11 cellular contexts compared by ENCODE assay signal in the genomic region with DNA sequence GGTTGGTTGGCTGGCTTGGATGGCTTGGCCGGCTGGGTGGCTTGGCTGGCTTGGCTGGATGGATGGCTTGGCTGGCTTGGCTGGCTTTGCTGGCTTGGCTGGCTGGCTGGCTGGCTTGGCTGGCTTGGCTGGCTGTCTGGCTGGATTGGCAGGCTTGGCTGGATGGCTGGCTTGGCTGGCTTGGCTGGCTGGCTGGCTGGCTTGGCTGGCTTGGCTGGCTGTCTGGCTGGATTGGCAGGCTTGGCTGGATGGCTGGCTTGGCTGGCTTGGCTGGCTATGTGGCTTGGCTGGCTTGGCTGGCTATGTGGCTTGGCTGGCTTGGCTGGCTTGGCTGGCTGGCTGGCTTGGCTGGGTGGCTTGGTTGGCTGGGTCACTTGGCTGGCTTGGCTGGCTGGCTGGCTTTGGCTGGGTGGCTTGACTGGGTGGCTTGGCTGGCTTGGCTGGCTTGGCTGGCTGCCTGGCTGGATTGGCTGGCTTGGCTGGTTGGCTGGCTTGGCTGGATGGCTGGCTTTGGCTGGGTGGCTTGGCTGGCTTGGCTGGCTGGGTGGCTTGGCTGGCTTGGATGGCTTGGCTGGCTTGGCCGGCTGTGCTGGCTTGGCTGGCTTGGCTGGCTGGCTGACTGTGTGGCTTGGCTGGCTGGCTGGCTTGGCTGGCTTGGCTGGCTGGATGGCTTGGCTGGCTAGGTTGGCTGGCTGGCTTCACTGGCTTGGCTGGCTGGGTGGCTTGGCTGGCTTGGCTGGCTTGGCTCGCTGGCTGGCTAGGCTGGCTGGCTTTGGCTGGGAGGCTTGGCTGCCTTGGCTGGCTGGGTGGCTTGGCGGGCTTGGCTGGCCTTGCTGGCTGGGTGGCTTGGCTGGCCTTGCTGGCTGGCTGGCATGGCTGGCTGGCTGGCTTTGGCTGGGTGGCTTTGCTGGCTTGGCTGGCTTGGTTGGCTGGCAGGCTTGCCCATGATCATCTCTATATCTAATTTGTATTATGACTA. TPM values are rescaled to one million over a fixed set of nuclear protein-coding genes. Genes with fewer than 3 reads are reported as not detected.
A peak's percentile ranks its signal among the peaks of the same experiment; 100 is the strongest.
DNase-seq lines count a peak whose midpoint lies in the region; ATAC-seq and TF ChIP-seq lines count a peak whose summit lies in the region.
"Not testable (repeated sequence)": the region's sequence is repeated elsewhere in the genome, so short reads cannot be mapped to it uniquely, and the experiment has no call there.
"Had no signal": no experiment of that assay in that cellular context is flagged by ENCODE, and none has a peak within 500 bp of the region (broad histone marks: within the 10 kb centered on the region; RNA-seq: fewer than 3 reads in every experiment).

No MANE protein-coding gene starts in this region.

- POLR2A ChIA-PET in Caco-2 (lab: Charles Lee), result not testable (repeated sequence)

- H3K27ac ChIP-seq in stomach, result not testable (repeated sequence)

- not testable (repeated sequence) for H3K4me1 ChIP-seq in Caco-2; adipocyte (ENCODE audit: control insufficient read depth, insufficient read depth, low read length); stomach

- H3K27me3 Mint-ChIP-seq in Caco-2 (ENCODE audit: insufficient read depth, unreplicated experiment); mesothelial cell of epicardium (ENCODE audit: low read depth): not testable (repeated sequence)

- H3K36me3 ChIP-seq in Caco-2 (ENCODE audit: control insufficient read depth, insufficient read depth, low read length); adipocyte (ENCODE audit: control insufficient read depth, insufficient read depth, low read length, severe bottlenecking); stomach: not testable (repeated sequence)

- H3K9me3 ChIP-seq in Caco-2; adipocyte (ENCODE audit: control insufficient read depth, low read length): not testable (repeated sequence)
- peaks cover 9 to 31% (median 19%) of the 10 kb centered on the region in 4 donors for H3K9me3 ChIP-seq in stomach

- H3K9me3 Mint-ChIP-seq in Caco-2 (ENCODE audit: unreplicated experiment); mesothelial cell of epicardium: not testable (repeated sequence)

- H3K9ac ChIP-seq in adipocyte (ENCODE audit: low read length), result not testable (repeated sequence)

- DNase-seq in Caco-2 (peak; percentile 2 to 71), T-helper 1 cell (peak; percentile 5 to 68 (median 49)), adipocyte (ENCODE audit: low read depth) (peak; percentile 0), mesothelial cell of epicardium (ENCODE audit: low spot score in 2 of 2, unreplicated experiment in 2 of 2) (peak; percentile 66 to 70), stomach (peak; percentile 63)
- peak in 2 of 3 experiments; percentile 22 to 30 for DNase-seq in activated CD8-positive, alpha-beta memory T cell treated with anti-CD3 and anti-CD28 coated beads for 48 hours (ENCODE audit: low read depth in 2 of 3, low spot score in 2 of 3)
- not testable (repeated sequence) for DNase-seq in Right ventricle myocardium superior
- DNase-seq in stimulated activated CD4-positive, alpha-beta T cell treated with anti-CD3 and anti-CD28 coated beads, Interleukin-12 subunit alpha, Interleukin-12 subunit beta, amount 100 ng/mL, for 24 hours (ENCODE audit: low read depth in 2 of 2), result peak; percentile 27 to 39

- TF ChIP-seq POLR2A in stomach (IDR thresholded peaks at IDR 0.05), result not testable (repeated sequence)

- H3K4me1 Mint-ChIP-seq in Caco-2 (ENCODE audit: low read depth, unreplicated experiment); mesothelial cell of epicardium: not testable (repeated sequence)

- not testable (repeated sequence) for H3K4me3 Mint-ChIP-seq in Caco-2 (ENCODE audit: unreplicated experiment); mesothelial cell of epicardium

- ATAC-seq in Right ventricle myocardium superior (ENCODE audit: poor library complexity), result peak; percentile 75

- not testable (repeated sequence) for TF ChIP-seq EP300 in stomach (IDR thresholded peaks at IDR 0.05)

- WGBS in stomach, 5 donors, result 78 to 84% (median 81%) methylated on average over 3 of the region's 4 CpGs

- not testable (repeated sequence) for BruUV-seq in Caco-2 (replicated peaks; lab: Mats Ljungman, UMichigan)

- H3K27ac Mint-ChIP-seq in Caco-2 (ENCODE audit: unreplicated experiment); mesothelial cell of epicardium: not testable (repeated sequence)

- H3K27me3 ChIP-seq in Caco-2 (replicated peaks; ENCODE audit: control insufficient read depth, insufficient read depth, low read length); adipocyte (replicated peaks; ENCODE audit: control insufficient read depth, insufficient read depth, low read length); stomach: not testable (repeated sequence)

- intact Hi-C loops in Caco-2 (cut with micrococcal nuclease; ENCODE audit: unreplicated experiment); Right ventricle myocardium superior (cut with DNase I); stomach (cut with DNase I; ENCODE audit: low total_unique reads): not testable (repeated sequence)

- not testable (repeated sequence) for TF ChIP-seq CTCF in Caco-2 (IDR thresholded peaks at IDR 0.05; ENCODE audit: insufficient read depth in 1 of 2, low read depth in 1 of 2, low read length in 1 of 2, severe bottlenecking in 1 of 2, unreplicated experiment in 1 of 2); mesothelial cell of epicardium (IDR thresholded peaks at IDR 0.05; ENCODE audit: unreplicated experiment); stomach (IDR thresholded peaks at IDR 0.05)

- not testable (repeated sequence) for H3K4me3 ChIP-seq in Caco-2 (ENCODE audit: low read depth, low read length); adipocyte (ENCODE audit: low read length); stomach

- CTCF ChIA-PET in Caco-2 (lab: Charles Lee), result not testable (repeated sequence)

- not testable (repeated sequence) for H3K36me3 Mint-ChIP-seq in Caco-2 (ENCODE audit: insufficient read depth, unreplicated experiment); mesothelial cell of epicardium

RNA-seq across cellular contexts. Expression of a gene that starts 21.3 kb away (rescaled TPM):
- total RNA-seq in Caco-2 (2022) (not detected in 2 replicates), Right ventricle myocardium superior (not detected), mesothelial cell of epicardium (not detected in 3 replicates), stomach (not detected)
- under 1 TPM in 1 of 3 donors, not detected in 2; 0.92 TPM for polyA plus RNA-seq in stomach
- total RNA-seq: activated CD8-positive, alpha-beta memory T cell treated with anti-CD3 and anti-CD28 coated beads for 36 hours; dermis microvascular lymphatic vessel endothelial cell; mesenteric fat pad had no signal

RNA-seq across cellular contexts. Expression of a gene that starts 35.3 kb away (rescaled TPM):
- not detected in 2 replicates for total RNA-seq in Caco-2 (2022)
- not detected for total RNA-seq in Right ventricle myocardium superior
- not detected in 3 replicates for total RNA-seq in mesothelial cell of epicardium
- total RNA-seq in stomach, result under 1 TPM in 1 of 5 donors, not detected in 4; 0.18 TPM
- not detected for polyA plus RNA-seq in stomach
- total RNA-seq: activated CD8-positive, alpha-beta memory T cell treated with anti-CD3 and anti-CD28 coated beads for 36 hours; dermis microvascular lymphatic vessel endothelial cell; mesenteric fat pad had no signal
